Comparison of ENCODE assay signal across 20 cellular contexts in the genomic region with DNA sequence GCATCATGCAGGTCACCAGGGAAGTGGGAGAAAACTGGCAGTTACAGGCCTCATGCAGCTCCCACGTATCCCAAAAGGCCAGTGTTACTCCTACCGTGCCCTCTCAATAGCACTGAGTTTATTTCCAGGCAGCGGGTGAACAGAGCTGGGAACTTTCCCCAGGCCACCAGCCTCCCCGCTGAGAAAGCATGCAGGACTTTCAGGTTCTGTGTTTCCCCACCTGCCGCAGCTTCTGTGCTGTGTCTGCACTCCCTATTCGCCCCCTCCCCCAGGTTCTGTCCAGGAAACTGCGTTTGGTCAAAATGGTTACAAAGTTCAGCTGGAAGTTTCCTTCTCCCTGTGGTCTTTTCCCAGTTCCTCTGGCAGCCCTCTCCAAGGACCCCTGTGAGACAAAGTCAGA. TPM values are rescaled to one million over a fixed set of nuclear protein-coding genes. Genes with fewer than 3 reads are reported as not detected.
DNase-seq lines count a peak whose midpoint lies in the region; ATAC-seq, FAIRE-seq and TF ChIP-seq lines count a peak whose summit lies in the region.
"Had no signal": no experiment of that assay in that cellular context is flagged by ENCODE, and none has a peak within 500 bp of the region (broad histone marks: within the 10 kb centered on the region; RNA-seq: fewer than 3 reads in every experiment).

No MANE protein-coding gene starts in this region.

- BruUV-seq in HepG2 (replicated peaks; lab: Mats Ljungman, UMichigan), result no TSS peak

- no peak; the same call in 2 of the 3 replicates for ATAC-seq in HepG2
- no peak for ATAC-seq in right lobe of liver
- ATAC-seq in GM18498 (IDR thresholded peaks at IDR 0.05; ENCODE audit: unreplicated experiment), result no peak

- peaks cover 14% of the 10 kb centered on the region; the same call in 1 of the 2 replicates for H3K4me1 ChIP-seq in HepG2 (ENCODE audit: insufficient read depth, low read length)
- no peaks in the 10 kb centered on the region for H3K4me1 ChIP-seq in right lobe of liver
- peaks cover 3% of the 10 kb centered on the region for H3K4me1 ChIP-seq in iPS-15b (ENCODE audit: control insufficient read depth, insufficient read depth, low read length)

- TF ChIP-seq CTCF in HepG2 (CRISPR knock-in tag; IDR thresholded peaks at IDR 0.05) (no peak), right lobe of liver (IDR thresholded peaks at IDR 0.05) (no peak)

- H2AFZ ChIP-seq in HepG2 (ENCODE audit: low read length), result peak overlapping the region; percentile 47
- H2AFZ ChIP-seq: PC-9 had no signal

- no peak for TF ChIP-seq RAD21 in HepG2 (CRISPR knock-in tag; IDR thresholded peaks at IDR 0.05)

- intact Hi-C loops in HepG2 (cut with micrococcal nuclease; ENCODE audit: unreplicated experiment) (no loop called here), right lobe of liver (cut with DNase I) (no loop called here)

- WGBS in HepG2 (ENCODE audit: low lambda C conversion rate), result 63% methylated on average over 3 of the region's 7 CpGs
- WGBS in right lobe of liver (ENCODE audit: insufficient coverage, low coverage, low lambda C conversion rate, missing lambda C conversion rate), result 81% methylated on average over 3 of the region's 7 CpGs

- H3K9me3 ChIP-seq in HepG2 (ENCODE audit: low read length), result no peaks in the 10 kb centered on the region
- H3K9me3 ChIP-seq in right lobe of liver, result no peaks in the 10 kb centered on the region
- H3K9me3 ChIP-seq in iPS-15b (ENCODE audit: control insufficient read depth, insufficient read depth, low read length), result no peaks in the 10 kb centered on the region

- H3K9ac ChIP-seq in HepG2 (ENCODE audit: insufficient read depth, low read depth, low read length) (no peak overlapping the region), iPS-15b (ENCODE audit: low read depth, low read length) (no peak overlapping the region)

- no peaks in the 10 kb centered on the region for H3K36me3 ChIP-seq in HepG2 (replicated peaks in 1 of 2; ENCODE audit: control insufficient read depth in 1 of 2, insufficient read depth in 2 of 2, low read length in 2 of 2)
- H3K36me3 ChIP-seq in right lobe of liver, result no peaks in the 10 kb centered on the region
- H3K36me3 ChIP-seq in iPS-15b (ENCODE audit: control insufficient read depth, insufficient read depth, low read length), result no peaks in the 10 kb centered on the region

- FAIRE-seq in HepG2 (lab: Jason Lieb, UNC), result no peak
- FAIRE-seq: A204.1, D721Med had no signal

- no peaks in the 10 kb centered on the region for H3K79me2 ChIP-seq in HepG2 (ENCODE audit: insufficient read depth, low read length)

- CTCF ChIA-PET in HepG2 (lab: Yijun Ruan, JAX; ENCODE audit: low intra/inter-chr PET ratio, low total read pairs), result no interaction called here

- no peak overlapping the region for H3K4me2 ChIP-seq in HepG2 (ENCODE audit: low read depth, low read length)
- H3K4me2 ChIP-seq: PC-9 had no signal

- TF ChIP-seq EP300 in HepG2 (IDR thresholded peaks at IDR 0.05; ENCODE audit: low read depth in 2 of 2, low read length in 2 of 2), result no peak
- TF ChIP-seq EP300 in HepG2 (CRISPR knock-in tag; IDR thresholded peaks at IDR 0.05; ENCODE audit: borderline replicate concordance), result no peak

- H4K20me1 ChIP-seq in HepG2 (ENCODE audit: insufficient read depth, low read length), result no peaks in the 10 kb centered on the region

- POLR2A ChIA-PET in HepG2 (lab: Yijun Ruan, JAX), result no interaction called here

- in situ Hi-C loops in HepG2 (cut with HindIII; ENCODE audit: extremely low pct_ligation_motif_present, low pct_unique_long_range_greater_than_20kb), result loop anchor here (25.0 kb wide), 2 partner anchors 439 to 964 kb away; no protein-coding TSS in a partner anchor

- H3K27ac ChIP-seq in HepG2 (ENCODE audit: extremely low read length, insufficient read depth, low read length) (no peak overlapping the region), right lobe of liver (no peak overlapping the region)
- H3K27ac ChIP-seq: PC-9 had no signal

- DNase-seq in HepG2 (ENCODE audit: low spot score), result no peak
- DNase-seq in right lobe of liver, result no peak
- DNase-seq in NCI-H146 treated with DMSO at 0.1 percent for 48 hours (lab: John Stamatoyannopoulos, UW; ENCODE audit: unreplicated experiment), result peak; percentile 35
- DNase-seq in kidney tubule cell (ENCODE audit: low spot score), result no peak
- no peak for DNase-seq in NOMO-1 (lab: John Stamatoyannopoulos, UW; ENCODE audit: unreplicated experiment in 2 of 2)
- no peak for DNase-seq in nucleus accumbens (lab: John Stamatoyannopoulos, UW)
- DNase-seq: EL, HCEC 1CT, IMR-90, Karpas-422, NCI-H187 treated with DMSO at 0.1 percent for 48 hours, NCI-H2107, NCI-H510A treated with DMSO at 0.1 percent for 48 hours, NCI-H774, PC-9, RPMI8226 had no signal

- H3K4me3 ChIP-seq in HepG2 (replicated peaks in 1 of 3; ENCODE audit: insufficient read depth in 1 of 3, low read depth in 2 of 3, low read length in 3 of 3) (no peak overlapping the region), right lobe of liver (no peak overlapping the region), iPS-15b (ENCODE audit: low read depth, low read length) (peak overlapping the region; percentile 13)
- H3K4me3 ChIP-seq: PC-9 had no signal

- H3K27me3 ChIP-seq in HepG2 (ENCODE audit: control insufficient read depth in 1 of 2, insufficient read depth in 2 of 2, low read length in 2 of 2) (no peaks in the 10 kb centered on the region), right lobe of liver (no peaks in the 10 kb centered on the region), iPS-15b (ENCODE audit: control insufficient read depth, insufficient read depth, low read length) (no peaks in the 10 kb centered on the region)

- no peak for TF ChIP-seq POLR2A in HepG2 (IDR thresholded peaks at IDR 0.05; ENCODE audit: insufficient read depth in 1 of 2, low read depth in 2 of 2, low read length in 2 of 2)
- no peak for TF ChIP-seq POLR2A in right lobe of liver (IDR thresholded peaks at IDR 0.05)

TF ChIP-seq in HepG2, 621 proteins besides CTCF, POLR2A, EP300 and RAD21:
- TF ChIP-seq HNRNPH1 (optimal IDR thresholded peaks at IDR 0.05; ENCODE audit: low read depth, low read length), result no peak
- no peak for TF ChIP-seq ARNT2 (CRISPR knock-in tag; IDR thresholded peaks at IDR 0.05; ENCODE audit: low read depth)
- TF ChIP-seq YY1 (IDR thresholded peaks at IDR 0.05; ENCODE audit: insufficient read depth, insufficient replicate concordance, low read depth, low read length), result no peak

RNA-seq across cellular contexts. Expression of a gene that starts 21.4 kb away (rescaled TPM):
- 2.2 and 2.4 TPM in 2 replicates for total RNA-seq in HepG2 (2016; rRNA removed; fragmentation: Illumina TruSeq; extraction: Trizol)
- 1.7 and 3.1 TPM in 2 replicates for total RNA-seq in HepG2 (2016; cell fraction: cytosol; rRNA removed; fragmentation: Illumina TruSeq; extraction: Trizol; ENCODE audit: low read depth)
- 2.0 and 2.5 TPM in 2 replicates for total RNA-seq in HepG2 (2016; cell fraction: insoluble cytoplasmic fraction; rRNA removed; fragmentation: Illumina TruSeq; extraction: Trizol)
- total RNA-seq in HepG2 (2016; cell fraction: membrane; rRNA removed; fragmentation: Illumina TruSeq; extraction: Trizol), result 1.8 and 2.9 TPM in 2 replicates
- 3.3 and 4.4 TPM in 2 replicates for total RNA-seq in HepG2 (2016; cell fraction: nucleus; rRNA removed; fragmentation: Illumina TruSeq; extraction: Trizol)
- 0.95 and 1.4 TPM in 2 replicates for polyA plus RNA-seq in HepG2 (2011; rRNA removed)
- 0.50 and 0.69 TPM in 2 replicates for polyA plus RNA-seq in HepG2 (2011; cell fraction: cytosol; rRNA removed)
- polyA plus RNA-seq in HepG2 (2011; cell fraction: nucleus; rRNA removed), result 0.72 and 1.5 TPM in 2 replicates
- polyA plus RNA-seq in HepG2 (2012), result 1.4 TPM in 2 replicates
- polyA plus RNA-seq in HepG2 (2016; cell fraction: cytosol; fragmentation: Illumina TruSeq; extraction: Trizol; ENCODE audit: low read depth), result 0.18 and 0.33 TPM in 2 replicates
- 2.0 and 2.7 TPM in 2 replicates for polyA plus RNA-seq in HepG2 (2016; cell fraction: insoluble cytoplasmic fraction; fragmentation: Illumina TruSeq; extraction: Trizol; ENCODE audit: low read depth)
- polyA plus RNA-seq in HepG2 (2016; cell fraction: membrane; fragmentation: Illumina TruSeq; extraction: Trizol; ENCODE audit: low read depth), result 0.45 and 0.68 TPM in 2 replicates
- polyA plus RNA-seq in HepG2 (2016; cell fraction: nucleus; fragmentation: Illumina TruSeq; extraction: Trizol; ENCODE audit: insufficient read depth, low read depth), result 1.6 and 3.0 TPM in 2 replicates
- 1.4 and 1.7 TPM in 2 replicates for polyA minus RNA-seq in HepG2 (2011; rRNA and poly(A)+ RNA removed; ENCODE audit: low replicate concordance)
- 0.49 and 0.97 TPM in 2 replicates for polyA minus RNA-seq in HepG2 (2011; cell fraction: cytosol; rRNA and poly(A)+ RNA removed)
- polyA minus RNA-seq in HepG2 (2011; cell fraction: nucleus; rRNA and poly(A)+ RNA removed), result 5.6 and 8.6 TPM in 2 replicates
- 1 to 10 TPM in 1 of 6 experiments, under 1 TPM in 5; 0.25 to 1.1 (median 0.88) TPM for total RNA-seq in right lobe of liver

RNA-seq across cellular contexts. Expression of a gene that starts 21.4 kb away (rescaled TPM):
- total RNA-seq in HepG2 (2016; rRNA removed; fragmentation: Illumina TruSeq; extraction: Trizol) (7.9 and 10.5 TPM in 2 replicates), right lobe of liver (1 to 10 TPM; 3.0 to 4.6 (median 3.3) TPM)
- 1.8 and 2.2 TPM in 2 replicates for total RNA-seq in HepG2 (2016; cell fraction: cytosol; rRNA removed; fragmentation: Illumina TruSeq; extraction: Trizol; ENCODE audit: low read depth)
- total RNA-seq in HepG2 (2016; cell fraction: insoluble cytoplasmic fraction; rRNA removed; fragmentation: Illumina TruSeq; extraction: Trizol), result 8.1 and 10.2 TPM in 2 replicates
- total RNA-seq in HepG2 (2016; cell fraction: membrane; rRNA removed; fragmentation: Illumina TruSeq; extraction: Trizol), result 4.4 TPM in 2 replicates
- total RNA-seq in HepG2 (2016; cell fraction: nucleus; rRNA removed; fragmentation: Illumina TruSeq; extraction: Trizol), result 13.7 and 13.8 TPM in 2 replicates
- 4.0 and 4.7 TPM in 2 replicates for polyA plus RNA-seq in HepG2 (2011; rRNA removed)
- 2.1 and 3.6 TPM in 2 replicates for polyA plus RNA-seq in HepG2 (2011; cell fraction: cytosol; rRNA removed)
- polyA plus RNA-seq in HepG2 (2011; cell fraction: nucleus; rRNA removed), result 3.7 and 4.4 TPM in 2 replicates
- polyA plus RNA-seq in HepG2 (2012), result 2.9 and 4.1 TPM in 2 replicates
- polyA plus RNA-seq in HepG2 (2016; cell fraction: cytosol; fragmentation: Illumina TruSeq; extraction: Trizol; ENCODE audit: low read depth), result 0.62 and 1.4 TPM in 2 replicates
- polyA plus RNA-seq in HepG2 (2016; cell fraction: insoluble cytoplasmic fraction; fragmentation: Illumina TruSeq; extraction: Trizol; ENCODE audit: low read depth), result 7.2 and 7.5 TPM in 2 replicates
- polyA plus RNA-seq in HepG2 (2016; cell fraction: membrane; fragmentation: Illumina TruSeq; extraction: Trizol; ENCODE audit: low read depth), result 0.92 and 2.1 TPM in 2 replicates
- polyA plus RNA-seq in HepG2 (2016; cell fraction: nucleus; fragmentation: Illumina TruSeq; extraction: Trizol; ENCODE audit: insufficient read depth, low read depth), result 5.3 and 5.6 TPM in 2 replicates
- polyA minus RNA-seq in HepG2 (2011; rRNA and poly(A)+ RNA removed; ENCODE audit: low replicate concordance), result 10.8 and 15.6 TPM in 2 replicates
- 2.8 and 2.9 TPM in 2 replicates for polyA minus RNA-seq in HepG2 (2011; cell fraction: cytosol; rRNA and poly(A)+ RNA removed)
- polyA minus RNA-seq in HepG2 (2011; cell fraction: nucleus; rRNA and poly(A)+ RNA removed), result 23.7 and 28.5 TPM in 2 replicates
